ENCODE assay signal across 8 cellular contexts in genomic region chr15:74542192-74543042, GRCh38. TPM values are rescaled to one million over a fixed set of nuclear protein-coding genes. Genes with fewer than 3 reads are reported as not detected.
DNase-seq lines count a peak whose midpoint lies in the region; ATAC-seq, FAIRE-seq and TF ChIP-seq lines count a peak whose summit lies in the region.

No MANE protein-coding gene starts in this region.

- no peaks in the 10 kb centered on the region for H3K27me3 Mint-ChIP-seq in activated T-cell treated with anti-CD3 and anti-CD28 coated beads, Interleukin-2, amount 50 U/mL, for 24 hours
- no peaks in the 10 kb centered on the region for H3K27me3 Mint-ChIP-seq in activated CD8-positive, alpha-beta T cell treated with anti-CD3 and anti-CD28 coated beads, Interleukin-2, amount 10 ng/mL, durations not matched to agents 7 days and 5 days (ENCODE audit: low read depth)

- H3K27ac ChIP-seq in keratinocyte (ENCODE audit: control insufficient read depth, insufficient read depth, low read length) (peak overlapping the region; percentile 57), stomach smooth muscle (ENCODE audit: low read length) (no peak overlapping the region), substantia nigra (ENCODE audit: low read depth, low read length, poor library complexity, severe bottlenecking) (no peak overlapping the region)

- POLR2A ChIA-PET in activated CD8-positive, alpha-beta T cell treated with anti-CD3 and anti-CD28 coated beads, Interleukin-2, amount 10 ng/mL, durations not matched to agents 7 days and 5 days (lab: Charles Lee) = interaction anchor here (0.6 to 3.0 kb wide), 9 partner anchors 10 to 1649 kb away, joined by 3 to 38 read pairs (median 3); partner anchors contain the start of gene CLK3

- peak overlapping the region; percentile 80 for H3K9ac ChIP-seq in keratinocyte (ENCODE audit: control insufficient read depth, extremely low read depth, insufficient read depth, low read length)
- H3K9ac ChIP-seq in stomach smooth muscle (ENCODE audit: low read length in 2 of 2) = no peak overlapping the region

- no peaks in the 10 kb centered on the region for H3K9me3 Mint-ChIP-seq in activated T-cell treated with anti-CD3 and anti-CD28 coated beads, Interleukin-2, amount 50 U/mL, for 24 hours
- no peaks in the 10 kb centered on the region for H3K9me3 Mint-ChIP-seq in activated CD8-positive, alpha-beta T cell treated with anti-CD3 and anti-CD28 coated beads, Interleukin-2, amount 10 ng/mL, durations not matched to agents 7 days and 5 days (ENCODE audit: insufficient read depth)

- H3K79me2 ChIP-seq in keratinocyte (ENCODE audit: control insufficient read depth, insufficient read depth, low read length) = peaks cover 9% of the 10 kb centered on the region

- H3K27me3 ChIP-seq in keratinocyte (ENCODE audit: control insufficient read depth, extremely low read depth, insufficient read depth, low read length) = no peaks in the 10 kb centered on the region
- no peaks in the 10 kb centered on the region for H3K27me3 ChIP-seq in stomach smooth muscle (ENCODE audit: control insufficient read depth in 1 of 2, insufficient read depth in 2 of 2, low read length in 2 of 2)

- H3K4me3 ChIP-seq in keratinocyte (ENCODE audit: control insufficient read depth in 2 of 3, extremely low read depth in 1 of 3, insufficient read depth in 2 of 3, low read depth in 1 of 3, low read length in 3 of 3) (peak overlapping the region; percentile 82 to 86 (median 85)), stomach smooth muscle (ENCODE audit: low read length in 2 of 2) (peak overlapping the region; percentile 54 to 83)

- no peak for TF ChIP-seq CTCF in keratinocyte (optimal IDR thresholded peaks at IDR 0.05 in 1 of 3, IDR thresholded peaks at IDR 0.05 in 1 of 3, conservative IDR thresholded peaks at IDR 0.05 in 1 of 3; ENCODE audit: extremely low read depth in 1 of 3, insufficient read depth in 2 of 3, low read length in 3 of 3)

- peaks cover 6% of the 10 kb centered on the region for H4K20me1 ChIP-seq in keratinocyte (ENCODE audit: control insufficient read depth, extremely low read depth, insufficient read depth, low read length)

- H3K4me1 ChIP-seq in keratinocyte (ENCODE audit: control insufficient read depth, extremely low read depth, insufficient read depth, low read length) (peaks cover 38% of the 10 kb centered on the region), stomach smooth muscle (ENCODE audit: control insufficient read depth, insufficient read depth, low read length) (peaks cover 29% of the 10 kb centered on the region)

- CTCF ChIA-PET in activated CD8-positive, alpha-beta T cell treated with anti-CD3 and anti-CD28 coated beads, Interleukin-2, amount 10 ng/mL, durations not matched to agents 7 days and 5 days (lab: Charles Lee) = interaction anchor here (0.8 to 2.9 kb wide), 17 partner anchors 11 to 168 kb away, joined by 3 to 13 read pairs (median 3); partner anchors contain the start of gene CLK3

- H3K4me1 Mint-ChIP-seq in activated T-cell treated with anti-CD3 and anti-CD28 coated beads, Interleukin-2, amount 50 U/mL, for 24 hours (ENCODE audit: low read depth) = peaks cover 63% of the 10 kb centered on the region
- peaks cover 71% of the 10 kb centered on the region for H3K4me1 Mint-ChIP-seq in activated CD8-positive, alpha-beta T cell treated with anti-CD3 and anti-CD28 coated beads, Interleukin-2, amount 10 ng/mL, durations not matched to agents 7 days and 5 days (ENCODE audit: low read depth)

- no peaks in the 10 kb centered on the region for H3K9me1 ChIP-seq in keratinocyte (ENCODE audit: control insufficient read depth, extremely low read depth, insufficient read depth, low read length)

- no peak for ATAC-seq in activated CD8-positive, alpha-beta T cell treated with anti-CD3 and anti-CD28 coated beads, Interleukin-2, amount 10 ng/mL, durations not matched to agents 7 days and 5 days
- ATAC-seq in GM18498 (IDR thresholded peaks at IDR 0.05; ENCODE audit: unreplicated experiment) = no peak

- H2AFZ ChIP-seq in keratinocyte (ENCODE audit: control insufficient read depth, low read length) = no peak overlapping the region

- H3K36me3 ChIP-seq in keratinocyte (ENCODE audit: control insufficient read depth in 2 of 2, extremely low read depth in 1 of 2, insufficient read depth in 2 of 2, low read length in 2 of 2) (peaks cover 0 to 2% of the 10 kb centered on the region in 2 experiments), stomach smooth muscle (ENCODE audit: control insufficient read depth in 2 of 2, insufficient read depth in 2 of 2, low read length in 2 of 2) (no peaks in the 10 kb centered on the region)

- DNase-seq in activated T-cell treated with anti-CD3 and anti-CD28 coated beads, Interleukin-2, amount 50 U/mL, for 24 hours = no peak
- DNase-seq in activated T-cell treated with anti-CD3 and anti-CD28 coated beads for 4 hours (no peak), keratinocyte (ENCODE audit: low read depth, low spot score) (no peak), NCI-H1092 (lab: John Stamatoyannopoulos, UW) (no peak), substantia nigra (lab: John Stamatoyannopoulos, UW) (no peak)
- DNase-seq in activated CD8-positive, alpha-beta T cell treated with anti-CD3 and anti-CD28 coated beads, Interleukin-2, amount 10 ng/mL, durations not matched to agents 7 days and 5 days = no peak

- no peaks in the 10 kb centered on the region for H3K9me3 ChIP-seq in keratinocyte (ENCODE audit: control insufficient read depth, low read depth, low read length)
- no peaks in the 10 kb centered on the region for H3K9me3 ChIP-seq in stomach smooth muscle (ENCODE audit: control insufficient read depth in 2 of 2, low read length in 2 of 2)

- dilution Hi-C loops in keratinocyte (cut with MboI; ENCODE audit: extremely low pct_ligation_motif_present, low sequenced_read_pairs) = no loop called here

- no peak for FAIRE-seq in keratinocyte (lab: Jason Lieb, UNC)

- peak overlapping the region; percentile 91 for H3K27ac Mint-ChIP-seq in activated T-cell treated with anti-CD3 and anti-CD28 coated beads, Interleukin-2, amount 50 U/mL, for 24 hours
- peak overlapping the region; percentile 92 for H3K27ac Mint-ChIP-seq in activated CD8-positive, alpha-beta T cell treated with anti-CD3 and anti-CD28 coated beads, Interleukin-2, amount 10 ng/mL, durations not matched to agents 7 days and 5 days

- peak overlapping the region; percentile 97 for H3K4me2 ChIP-seq in keratinocyte (ENCODE audit: control insufficient read depth, extremely low read depth, insufficient read depth, low read depth, low read length)

- H3K36me3 Mint-ChIP-seq in activated T-cell treated with anti-CD3 and anti-CD28 coated beads, Interleukin-2, amount 50 U/mL, for 24 hours (ENCODE audit: low read depth) = peaks cover 53% of the 10 kb centered on the region
- peaks cover 58% of the 10 kb centered on the region for H3K36me3 Mint-ChIP-seq in activated CD8-positive, alpha-beta T cell treated with anti-CD3 and anti-CD28 coated beads, Interleukin-2, amount 10 ng/mL, durations not matched to agents 7 days and 5 days (ENCODE audit: low read depth)

- H3K4me3 Mint-ChIP-seq in activated T-cell treated with anti-CD3 and anti-CD28 coated beads, Interleukin-2, amount 50 U/mL, for 24 hours = peak overlapping the region; percentile 90
- H3K4me3 Mint-ChIP-seq in activated CD8-positive, alpha-beta T cell treated with anti-CD3 and anti-CD28 coated beads, Interleukin-2, amount 10 ng/mL, durations not matched to agents 7 days and 5 days = peak overlapping the region; percentile 93

RNA-seq across cellular contexts. Expression of gene ARID3B, which starts 1.4 kb away (rescaled TPM):
- 10 to 100 TPM; 39.8 to 40.1 TPM for total RNA-seq in activated CD8-positive, alpha-beta T cell treated with anti-CD3 and anti-CD28 coated beads, Interleukin-2, amount 10 ng/mL, durations not matched to agents 7 days and 5 days
- polyA plus RNA-seq in keratinocyte = 3.6 to 3.7 TPM (median 3.6 TPM) in 3 replicates
- polyA plus RNA-seq in keratinocyte (2011; ENCODE audit: low read depth) = 2.6 TPM
- 1.6 and 1.9 TPM in 2 replicates for polyA plus RNA-seq in keratinocyte (2011; cell fraction: cytosol; rRNA removed)
- polyA plus RNA-seq in keratinocyte (2011; cell fraction: nucleus; rRNA removed) = 9.3 and 11.9 TPM in 2 replicates
- polyA plus RNA-seq in keratinocyte (2012; ENCODE audit: low replicate concordance) = 2.8 and 3.5 TPM in 2 replicates
- 5.2 to 6.6 TPM (median 6.3 TPM) in 3 replicates for polyA minus RNA-seq in keratinocyte
- polyA minus RNA-seq in keratinocyte (2011; cell fraction: cytosol; rRNA and poly(A)+ RNA removed) = 4.4 TPM
- 4.5 and 10.6 TPM in 2 replicates for polyA minus RNA-seq in keratinocyte (2011; cell fraction: nucleus; rRNA and poly(A)+ RNA removed)
